In the genomic region with DNA sequence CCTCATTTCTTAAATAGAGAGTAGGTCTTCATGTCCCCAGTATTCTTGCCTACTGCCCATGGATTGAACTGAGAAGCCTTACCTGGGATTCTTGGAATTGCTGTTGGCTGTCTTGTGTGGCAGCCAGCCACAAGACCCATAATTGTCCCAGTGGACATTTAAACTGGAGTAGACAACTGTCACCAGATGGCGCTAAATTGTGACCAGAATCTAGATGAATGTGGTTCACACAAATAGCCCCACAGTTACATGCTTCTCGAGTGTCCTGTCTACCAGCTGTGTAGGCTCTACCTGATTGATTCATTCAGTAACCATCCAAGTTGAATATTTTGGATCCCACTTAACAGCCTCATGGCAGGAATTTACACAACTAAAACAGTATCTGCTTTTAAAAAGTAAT, we compare ENCODE assay signal across 9 cellular contexts.
DNase-seq lines count a peak whose midpoint lies in the region; TF ChIP-seq lines count a peak whose summit lies in the region.
"Had no signal": no experiment of that assay in that cellular context is flagged by ENCODE, and none has a peak within 500 bp of the region (broad histone marks: within the 10 kb centered on the region; RNA-seq: fewer than 3 reads in every experiment).

No MANE protein-coding gene starts in this region.

- H3K27ac ChIP-seq in cardiac muscle cell: peak overlapping the region; percentile 70
- no peak overlapping the region for H3K27ac ChIP-seq in thyroid gland
- H3K27ac ChIP-seq in neuronal stem cell (replicated peaks; ENCODE audit: low read length): no peak overlapping the region

- intact Hi-C loops in thyroid gland (cut with DNase I): no loop called here

- no peak overlapping the region for H3K9ac ChIP-seq in neuronal stem cell (ENCODE audit: low read depth, low read length, poor library complexity)

- DNase-seq in Daoy (ENCODE audit: low read depth) (peak; percentile 49), GM20000 (ENCODE audit: low spot score) (peak; percentile 59), LoVo (ENCODE audit: low spot score) (peak; percentile 36), SKM-1 (lab: John Stamatoyannopoulos, UW; ENCODE audit: unreplicated experiment) (peak; percentile 24), cardiac muscle cell (ENCODE audit: low read depth in 1 of 2, low spot score in 1 of 2) (peak; percentile 52 to 84), thyroid gland (peak; percentile 9 to 17), foreskin melanocyte (no peak), neuronal stem cell (ENCODE audit: low spot score) (no peak)
- DNase-seq: right cardiac atrium had no signal

- no peak overlapping the region for H2BK15ac ChIP-seq in neuronal stem cell (ENCODE audit: low read length)

- no peak overlapping the region for H2BK120ac ChIP-seq in neuronal stem cell (ENCODE audit: low read depth, low read length)

- H3K4me3 ChIP-seq in cardiac muscle cell (no peak overlapping the region), thyroid gland (replicated peaks in 1 of 3) (no peak overlapping the region), neuronal stem cell (ENCODE audit: low read length in 2 of 2) (no peak overlapping the region)

- H3K27me3 ChIP-seq in cardiac muscle cell: no peaks in the 10 kb centered on the region
- H3K27me3 ChIP-seq in thyroid gland: no peaks in the 10 kb centered on the region
- H3K27me3 ChIP-seq in neuronal stem cell (ENCODE audit: control insufficient read depth in 3 of 3, insufficient read depth in 3 of 3, low read depth in 1 of 3, low read length in 3 of 3): no peaks in the 10 kb centered on the region

- no peaks in the 10 kb centered on the region for H3K79me1 ChIP-seq in neuronal stem cell (ENCODE audit: low read depth, low read length)

- H3K4me1 ChIP-seq in cardiac muscle cell (ENCODE audit: low read depth) (peaks cover 44% of the 10 kb centered on the region), thyroid gland (peaks cover 19 to 59% of the 10 kb centered on the region in 2 donors), neuronal stem cell (ENCODE audit: control insufficient read depth in 2 of 2, insufficient read depth in 1 of 2, low read depth in 1 of 2, low read length in 2 of 2) (peaks cover 33 to 43% of the 10 kb centered on the region in 2 donors)

- no peak overlapping the region for H3K4ac ChIP-seq in neuronal stem cell (ENCODE audit: low read length)

- H3K14ac ChIP-seq in neuronal stem cell (ENCODE audit: low read length): no peak overlapping the region

- H2AFZ ChIP-seq in neuronal stem cell (ENCODE audit: low read length): no peak overlapping the region

- H3K4me2 ChIP-seq in neuronal stem cell (ENCODE audit: insufficient read depth, low read length, poor library complexity, severe bottlenecking): no peak overlapping the region

- no peak overlapping the region for H2AK5ac ChIP-seq in neuronal stem cell (ENCODE audit: low read depth, low read length)

- H4K8ac ChIP-seq in neuronal stem cell (ENCODE audit: low read depth, low read length): no peak overlapping the region

- H3K9me3 ChIP-seq in cardiac muscle cell (ENCODE audit: low read depth) (no peaks in the 10 kb centered on the region), thyroid gland (no peaks in the 10 kb centered on the region), neuronal stem cell (replicated peaks in 1 of 2; ENCODE audit: control insufficient read depth in 2 of 2, insufficient read depth in 1 of 2, low read depth in 1 of 2, low read length in 2 of 2) (no peaks in the 10 kb centered on the region)

- H3K36me3 ChIP-seq in cardiac muscle cell: no peaks in the 10 kb centered on the region
- H3K36me3 ChIP-seq in thyroid gland: no peaks in the 10 kb centered on the region
- no peaks in the 10 kb centered on the region for H3K36me3 ChIP-seq in neuronal stem cell (replicated peaks in 1 of 2; ENCODE audit: control insufficient read depth in 2 of 2, insufficient read depth in 2 of 2, low read length in 2 of 2)

- H3K18ac ChIP-seq in neuronal stem cell (ENCODE audit: low read length): no peak overlapping the region

- H2BK5ac ChIP-seq in neuronal stem cell (ENCODE audit: low read length): no peak overlapping the region

- TF ChIP-seq CTCF in GM20000 (IDR thresholded peaks at IDR 0.05; ENCODE audit: extremely low read depth, missing control alignments) (peak; percentile 58), cardiac muscle cell (IDR thresholded peaks at IDR 0.05; ENCODE audit: low read depth, low read length) (peak; percentile 22), thyroid gland (IDR thresholded peaks at IDR 0.05) (peak in 3 of 6 experiments; percentile 16 to 39 (median 35))

- 56 to 60% methylated on average over 2 of the region's 2 CpGs for WGBS in thyroid gland, 2 donors
- no CpG with 5 or more reads among the region's 2 CpGs for WGBS in neuronal stem cell (ENCODE audit: extremely low coverage in 2 of 2, insufficient read length in 2 of 2, insufficient replicate concordance in 1 of 2), 2 donors

- no peak overlapping the region for H3K23ac ChIP-seq in neuronal stem cell (ENCODE audit: low read depth, low read length, poor library complexity)

- H2BK12ac ChIP-seq in neuronal stem cell (ENCODE audit: low read length): no peak overlapping the region

- TF ChIP-seq POLR2A in thyroid gland (IDR thresholded peaks at IDR 0.05): no peak

- no peak overlapping the region for H4K91ac ChIP-seq in neuronal stem cell (ENCODE audit: low read depth, low read length, poor library complexity)

Comparison
In these comparisons a context has a peak if more than half of its experiments do, and no peak if none do; other contexts are left out.
1. DNase-seq: peak in Daoy (single experiment), GM20000 (single experiment), LoVo (single experiment), SKM-1 (single experiment), cardiac muscle cell (2 of 2) and thyroid gland (2 of 2); none in foreskin melanocyte (single experiment) and neuronal stem cell (single experiment).